Comparison of ENCODE assay signal across 8 cellular contexts in the genomic region with DNA sequence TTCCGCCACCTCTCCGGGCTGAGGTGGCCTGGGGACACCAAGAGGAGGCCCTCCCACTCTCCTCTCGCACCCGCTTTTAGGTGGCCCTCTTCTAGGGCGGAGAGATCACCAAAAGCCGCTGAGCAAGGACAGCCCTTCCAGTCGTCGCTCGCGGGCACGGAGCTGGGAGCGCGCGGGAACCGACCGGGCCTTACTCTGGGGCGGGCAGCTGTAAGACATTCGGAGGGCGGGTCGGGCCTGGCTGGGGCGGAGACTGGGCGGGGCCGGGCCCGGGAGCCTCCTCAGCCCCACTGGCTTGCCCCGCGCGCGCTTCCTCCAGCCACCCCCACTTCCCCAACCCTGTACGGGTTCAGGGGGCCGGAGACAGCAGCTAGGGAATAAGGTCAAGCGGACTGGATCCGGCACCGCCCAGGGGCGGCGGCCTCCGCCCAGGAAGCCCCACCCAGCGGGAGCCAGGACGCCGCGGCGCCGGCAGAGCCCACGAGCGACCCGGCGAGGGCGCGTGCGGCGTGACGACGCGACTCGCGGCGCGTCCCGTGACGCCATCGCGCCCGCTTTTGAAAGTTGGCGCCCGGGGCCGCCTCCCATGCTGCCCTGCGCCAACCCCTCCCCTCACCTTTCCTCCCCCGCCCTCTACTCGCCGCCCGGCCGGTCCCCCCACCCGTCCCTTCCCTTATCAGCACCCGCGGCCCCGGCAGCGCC. TPM values are rescaled to one million over a fixed set of nuclear protein-coding genes. Genes with fewer than 3 reads are reported as not detected.
DNase-seq lines count a peak whose midpoint lies in the region; FAIRE-seq and TF ChIP-seq lines count a peak whose summit lies in the region.

No MANE protein-coding gene starts in this region.

- H3K4me1 ChIP-seq in neutrophil (ENCODE audit: control insufficient read depth in 1 of 2, insufficient read depth in 1 of 2, low read depth in 1 of 2, low read length in 1 of 2) (peaks cover 30 to 33% of the 10 kb centered on the region in 2 experiments), subcutaneous abdominal adipose tissue (ENCODE audit: control insufficient read depth in 5 of 5, insufficient read depth in 5 of 5, low read length in 5 of 5) (peaks cover 6 to 33% (median 25%) of the 10 kb centered on the region in 5 donors)

- TF ChIP-seq CTCF in neutrophil (IDR thresholded peaks at IDR 0.05), result no peak

- FAIRE-seq in frontal cortex (lab: Jason Lieb, UNC), result no peak

- H3K27ac ChIP-seq in neutrophil, result peak overlapping the region; percentile 99
- peak overlapping the region; percentile 87 for H3K27ac ChIP-seq in subcutaneous abdominal adipose tissue (ENCODE audit: low read depth, low read length)

- peak overlapping the region; percentile 28 to 89 (median 82) for H3K9ac ChIP-seq in subcutaneous abdominal adipose tissue (ENCODE audit: low read length in 5 of 5)

- DNase-seq in GF-D8 (lab: John Stamatoyannopoulos, UW) (peak; percentile 96), HCEC 1CT (peak; percentile 98), MG63 (peak; percentile 97), SIG-M5 treated with dmso at 0.1 percent for 504 hours (lab: John Stamatoyannopoulos, UW; ENCODE audit: unreplicated experiment) (peak; percentile 98), frontal cortex (ENCODE audit: low spot score in 2 of 2) (peak; percentile 91 to 97)
- DNase-seq in activated naive CD4-positive, alpha-beta T cell (lab: John Stamatoyannopoulos, UW), result peak; percentile 91 to 98 (median 94)

- H3K27me3 ChIP-seq in MG63, result no peaks in the 10 kb centered on the region
- no peaks in the 10 kb centered on the region for H3K27me3 ChIP-seq in neutrophil
- no peaks in the 10 kb centered on the region for H3K27me3 ChIP-seq in subcutaneous abdominal adipose tissue (ENCODE audit: control insufficient read depth in 5 of 5, insufficient read depth in 4 of 5, low read length in 5 of 5)

- peak overlapping the region; percentile 82 for H3K4me3 ChIP-seq in MG63
- peak overlapping the region; percentile 94 to 98 for H3K4me3 ChIP-seq in neutrophil (ENCODE audit: low read depth in 1 of 2, low read length in 1 of 2)
- peak overlapping the region; percentile 74 to 84 (median 81) for H3K4me3 ChIP-seq in subcutaneous abdominal adipose tissue (ENCODE audit: low read depth in 1 of 5, low read length in 5 of 5)

- H3K36me3 ChIP-seq in MG63 (no peaks in the 10 kb centered on the region), neutrophil (no peaks in the 10 kb centered on the region), subcutaneous abdominal adipose tissue (ENCODE audit: control insufficient read depth in 5 of 5, insufficient read depth in 5 of 5, low read length in 5 of 5) (no peaks in the 10 kb centered on the region)

- H3K9me3 ChIP-seq in MG63 (no peaks in the 10 kb centered on the region), neutrophil (no peaks in the 10 kb centered on the region), subcutaneous abdominal adipose tissue (ENCODE audit: control insufficient read depth in 5 of 5, low read length in 5 of 5) (no peaks in the 10 kb centered on the region)

RNA-seq across cellular contexts. Expression of gene CTCF, which starts 0.4 kb away (rescaled TPM):
- 26.1 and 32.2 TPM in 2 replicates for total RNA-seq in MG63 (2014; rRNA removed; shearing (Covaris generic); ENCODE audit: low replicate concordance)
- 62.0 TPM for total RNA-seq in frontal cortex

RNA-seq across cellular contexts. Expression of gene RIPOR1, which starts 33.3 kb away (rescaled TPM):
- total RNA-seq in MG63 (2014; rRNA removed; shearing (Covaris generic); ENCODE audit: low replicate concordance), result 3.1 and 5.0 TPM in 2 replicates
- 32.6 TPM for total RNA-seq in frontal cortex

Comparison
In these comparisons a context has a peak if more than half of its experiments do, and no peak if none do; other contexts are left out.
1. Peak in every context shown above with its lines: DNase-seq, H3K4me3 ChIP-seq and H3K27ac ChIP-seq.